20 cellular contexts compared by ENCODE assay signal in the genomic region with DNA sequence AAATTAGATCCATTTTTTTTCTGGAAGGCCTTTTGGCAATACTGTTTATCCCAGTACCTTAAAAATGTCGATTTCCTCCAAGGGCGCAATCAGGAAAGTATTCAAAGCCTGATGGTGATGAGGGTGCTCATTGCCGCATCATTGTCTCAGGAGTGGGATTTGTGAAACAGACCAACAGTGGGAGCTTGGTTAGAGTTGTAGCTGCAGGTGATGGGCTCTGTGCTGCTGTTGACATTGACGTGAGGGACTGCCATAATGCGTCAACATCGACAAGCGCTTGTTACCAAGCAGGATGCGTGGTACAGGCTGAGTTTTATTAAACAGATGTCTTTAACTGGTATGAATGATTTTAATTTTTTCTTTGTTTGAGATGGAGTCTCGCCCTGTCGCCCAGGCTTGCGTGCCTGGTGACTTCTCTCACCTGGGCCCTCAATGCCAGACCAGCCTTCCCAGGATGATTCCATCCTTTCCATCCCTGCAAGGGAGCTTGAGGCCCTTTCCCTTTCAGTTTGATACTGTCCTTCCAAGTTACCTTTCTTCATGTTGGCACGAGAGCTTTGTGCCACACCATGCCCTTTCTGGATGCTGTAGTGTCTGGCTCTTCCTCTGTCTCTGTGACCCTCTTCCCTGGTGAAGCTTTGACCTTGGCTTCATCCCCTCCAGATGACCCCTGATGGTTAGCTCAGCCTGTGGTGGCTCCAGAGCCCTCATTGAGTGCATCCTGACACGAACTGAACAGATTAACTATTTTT. TPM values are rescaled to one million over a fixed set of nuclear protein-coding genes. Genes with fewer than 3 reads are reported as not detected.
A peak's percentile ranks its signal among the peaks of the same experiment; 100 is the strongest.
DNase-seq lines count a peak whose midpoint lies in the region; ATAC-seq and TF ChIP-seq lines count a peak whose summit lies in the region.
"Had no signal": no experiment of that assay in that cellular context is flagged by ENCODE, and none has a peak within 500 bp of the region (broad histone marks: within the 10 kb centered on the region; RNA-seq: fewer than 3 reads in every experiment).

No MANE protein-coding gene starts in this region.

- ATAC-seq in HG03354 (IDR thresholded peaks at IDR 0.05; ENCODE audit: poor library complexity, severe bottlenecking, unreplicated experiment): no peak
- ATAC-seq: left colon, PC-3 had no signal

- H3K4me1 Mint-ChIP-seq in activated naive CD4-positive, alpha-beta T cell treated with anti-CD3 and anti-CD28 coated beads, Interleukin-2, amount 50 U/mL, for 24 hours: peaks cover 82% of the 10 kb centered on the region
- peaks cover 65% of the 10 kb centered on the region for H3K4me1 Mint-ChIP-seq in activated CD4-positive, alpha-beta memory T cell treated with anti-CD3 and anti-CD28 coated beads, Interleukin-2, amount 10 ng/mL, durations not matched to agents 7 days and 5 days

- CTCF ChIA-PET in activated CD4-positive, alpha-beta memory T cell treated with anti-CD3 and anti-CD28 coated beads, Interleukin-2, amount 10 ng/mL, durations not matched to agents 7 days and 5 days (lab: Charles Lee): interaction anchor here (1.0 kb wide), 1 partner anchor 9 kb away, joined by 4 read pairs; no protein-coding TSS in a partner anchor

- no peaks in the 10 kb centered on the region for H3K9me3 Mint-ChIP-seq in activated naive CD4-positive, alpha-beta T cell treated with anti-CD3 and anti-CD28 coated beads, Interleukin-2, amount 50 U/mL, for 24 hours
- H3K9me3 Mint-ChIP-seq in activated CD4-positive, alpha-beta memory T cell treated with anti-CD3 and anti-CD28 coated beads, Interleukin-2, amount 10 ng/mL, durations not matched to agents 7 days and 5 days: no peaks in the 10 kb centered on the region

- POLR2A ChIA-PET in activated CD4-positive, alpha-beta memory T cell treated with anti-CD3 and anti-CD28 coated beads, Interleukin-2, amount 10 ng/mL, durations not matched to agents 7 days and 5 days (lab: Charles Lee): interaction anchor here (0.7 to 16.0 kb wide), 4 partner anchors 8 to 41 kb away, joined by 3 to 396 read pairs (median 5); a partner anchor contains a TSS

- WGBS in smooth muscle cell (ENCODE audit: low lambda C conversion rate): 85% methylated on average over 13 of the region's 13 CpGs

- H4K20me1 ChIP-seq in smooth muscle cell (ENCODE audit: low read depth): peaks cover 100% of the 10 kb centered on the region

- H3K27ac ChIP-seq in smooth muscle cell (ENCODE audit: low read depth): peak overlapping the region; percentile 82
- H3K27ac ChIP-seq: prostate gland had no signal

- peaks cover 14% of the 10 kb centered on the region for H3K36me3 Mint-ChIP-seq in activated naive CD4-positive, alpha-beta T cell treated with anti-CD3 and anti-CD28 coated beads, Interleukin-2, amount 50 U/mL, for 24 hours
- H3K36me3 Mint-ChIP-seq in activated CD4-positive, alpha-beta memory T cell treated with anti-CD3 and anti-CD28 coated beads, Interleukin-2, amount 10 ng/mL, durations not matched to agents 7 days and 5 days (ENCODE audit: low read depth): peaks cover 52% of the 10 kb centered on the region

- H3K4me3 ChIP-seq in smooth muscle cell: no peak overlapping the region
- H3K4me3 ChIP-seq: MG63, prostate gland had no signal

- H3K9ac ChIP-seq in smooth muscle cell (ENCODE audit: low read depth): no peak overlapping the region
- H3K9ac ChIP-seq: SK-N-SH had no signal

- H3K9me3 ChIP-seq in smooth muscle cell (replicated peaks; ENCODE audit: low read depth): no peaks in the 10 kb centered on the region
- H3K9me3 ChIP-seq: MG63, prostate gland, SK-N-SH had no signal

- H3K27me3 Mint-ChIP-seq in activated naive CD4-positive, alpha-beta T cell treated with anti-CD3 and anti-CD28 coated beads, Interleukin-2, amount 50 U/mL, for 24 hours: no peaks in the 10 kb centered on the region
- no peaks in the 10 kb centered on the region for H3K27me3 Mint-ChIP-seq in activated CD4-positive, alpha-beta memory T cell treated with anti-CD3 and anti-CD28 coated beads, Interleukin-2, amount 10 ng/mL, durations not matched to agents 7 days and 5 days

- no peaks in the 10 kb centered on the region for H3K4me1 ChIP-seq in smooth muscle cell (ENCODE audit: low read depth)
- H3K4me1 ChIP-seq: prostate gland had no signal

- TF ChIP-seq CTCF in smooth muscle cell (IDR thresholded peaks at IDR 0.05; ENCODE audit: borderline replicate concordance, insufficient read depth, poor library complexity, severe bottlenecking): no peak

- H3K27me3 ChIP-seq in smooth muscle cell (ENCODE audit: low read depth): no peaks in the 10 kb centered on the region
- H3K27me3 ChIP-seq: MG63 had no signal

- H3F3A ChIP-seq in smooth muscle cell (ENCODE audit: low read depth): peaks cover 29% of the 10 kb centered on the region

- H2AFZ ChIP-seq in smooth muscle cell (ENCODE audit: low read depth): no peak overlapping the region

- H3K36me3 ChIP-seq in smooth muscle cell (ENCODE audit: low read depth): no peaks in the 10 kb centered on the region
- H3K36me3 ChIP-seq: prostate gland had no signal

- H3K27ac Mint-ChIP-seq in activated naive CD4-positive, alpha-beta T cell treated with anti-CD3 and anti-CD28 coated beads, Interleukin-2, amount 50 U/mL, for 24 hours: peak overlapping the region; percentile 84
- H3K27ac Mint-ChIP-seq in activated CD4-positive, alpha-beta memory T cell treated with anti-CD3 and anti-CD28 coated beads, Interleukin-2, amount 10 ng/mL, durations not matched to agents 7 days and 5 days: peak overlapping the region; percentile 61

- peaks cover 98% of the 10 kb centered on the region for H3K79me2 ChIP-seq in smooth muscle cell (ENCODE audit: low read depth)

- no peak overlapping the region for H3K4me2 ChIP-seq in smooth muscle cell
- H3K4me2 ChIP-seq: SK-N-SH had no signal

- no peak for DNase-seq in activated naive CD4-positive, alpha-beta T cell (lab: John Stamatoyannopoulos, UW)
- no peak for DNase-seq in activated CD4-positive, alpha-beta memory T cell treated with anti-CD3 and anti-CD28 coated beads, Interleukin-2, amount 10 ng/mL, durations not matched to agents 7 days and 5 days
- DNase-seq in iPS-NIHi11 (ENCODE audit: low spot score) (peak; percentile 3), smooth muscle cell (lab: John Stamatoyannopoulos, UW; ENCODE audit: unreplicated experiment) (no peak), NCI-H1105 treated with DMSO at 0.1 percent for 48 hours (lab: John Stamatoyannopoulos, UW) (no peak), ureter (ENCODE audit: low spot score) (no peak)
- DNase-seq: activated CD8-positive, alpha-beta memory T cell treated with anti-CD3 and anti-CD28 coated beads, Interleukin-2, amount 50 U/mL, for 4 hours; anterior cingulate cortex; cortex of kidney; GF-D8; H7; left colon; MG63; NCI-H2029; NCI-H526; PC-3; SK-N-SH had no signal

- peak overlapping the region; percentile 36 for H3K4me3 Mint-ChIP-seq in activated naive CD4-positive, alpha-beta T cell treated with anti-CD3 and anti-CD28 coated beads, Interleukin-2, amount 50 U/mL, for 24 hours
- no peak overlapping the region for H3K4me3 Mint-ChIP-seq in activated CD4-positive, alpha-beta memory T cell treated with anti-CD3 and anti-CD28 coated beads, Interleukin-2, amount 10 ng/mL, durations not matched to agents 7 days and 5 days

RNA-seq across cellular contexts. Expression of a gene that starts 10.6 kb away (rescaled TPM):
- total RNA-seq in activated CD4-positive, alpha-beta memory T cell treated with anti-CD3 and anti-CD28 coated beads, Interleukin-2, amount 10 ng/mL, durations not matched to agents 7 days and 5 days: 100 to 1,000 TPM; 168 TPM
- total RNA-seq in smooth muscle cell (25.3 and 29.2 TPM in 2 replicates), ureter (119 TPM)
- 70.5 and 78.5 TPM in 2 replicates for polyA plus RNA-seq in smooth muscle cell

RNA-seq across cellular contexts. Expression of a gene that starts 22.4 kb away (rescaled TPM):
- 10 to 100 TPM; 31.1 to 32.8 TPM for total RNA-seq in activated CD4-positive, alpha-beta memory T cell treated with anti-CD3 and anti-CD28 coated beads, Interleukin-2, amount 10 ng/mL, durations not matched to agents 7 days and 5 days
- 17.1 and 26.1 TPM in 2 replicates for total RNA-seq in smooth muscle cell
- polyA plus RNA-seq in smooth muscle cell: 18.1 and 27.3 TPM in 2 replicates
- total RNA-seq in ureter: 26.2 TPM
